8 cellular contexts compared by ENCODE assay signal in genomic region chr7:77799078-77799964, GRCh38. TPM values are rescaled to one million over a fixed set of nuclear protein-coding genes. Genes with fewer than 3 reads are reported as not detected.
DNase-seq lines count a peak whose midpoint lies in the region; ATAC-seq and TF ChIP-seq lines count a peak whose summit lies in the region.

No MANE protein-coding gene starts in this region.

- no peak overlapping the region for H2BK12ac ChIP-seq in trophoblast cell (ENCODE audit: low read length)

- peak overlapping the region; percentile 93 for H4K8ac ChIP-seq in trophoblast cell (ENCODE audit: low read depth, low read length)

- DNase-seq in NCI-H1417 (lab: John Stamatoyannopoulos, UW) (peak; percentile 38 to 87 (median 84)), NCI-H1417 treated with DMSO at 0.1 percent for 48 hours (lab: John Stamatoyannopoulos, UW) (no peak), HK-2 (ENCODE audit: unreplicated experiment) (peak; percentile 39), RPMI8226 (peak; percentile 70), adipocyte (ENCODE audit: low read depth) (peak; percentile 63), cardiac muscle cell (ENCODE audit: low read depth in 1 of 2, low spot score in 1 of 2) (peak; percentile 42 to 70), trophoblast cell (peak; percentile 8 to 39)

- H3K23ac ChIP-seq in trophoblast cell (ENCODE audit: low read length): no peak overlapping the region

- H3K36me3 ChIP-seq in adipocyte (ENCODE audit: control insufficient read depth, insufficient read depth, low read length, severe bottlenecking) (no peaks in the 10 kb centered on the region), cardiac muscle cell (no peaks in the 10 kb centered on the region), trophoblast cell (ENCODE audit: control insufficient read depth in 1 of 2, insufficient read depth in 2 of 2, low read length in 2 of 2) (peaks cover 5 to 7% of the 10 kb centered on the region in 2 experiments)

- peaks cover 12% of the 10 kb centered on the region for H3K79me1 ChIP-seq in trophoblast cell (ENCODE audit: low read length)

- peak overlapping the region; percentile 12 for H4K12ac ChIP-seq in trophoblast cell (ENCODE audit: low read depth, low read length)

- H3K18ac ChIP-seq in trophoblast cell (ENCODE audit: low read length): peak overlapping the region; percentile 31

- peak overlapping the region; percentile 92 for H3K14ac ChIP-seq in trophoblast cell (ENCODE audit: low read length)

- H3K4me3 ChIP-seq in adipocyte (ENCODE audit: low read length) (peak overlapping the region; percentile 97), cardiac muscle cell (peak overlapping the region; percentile 90), trophoblast cell (ENCODE audit: low read depth, low read length) (peak overlapping the region; percentile 88)

- peaks cover 13% of the 10 kb centered on the region for H3K79me2 ChIP-seq in trophoblast cell (ENCODE audit: control insufficient read depth, insufficient read depth, low read length, poor library complexity)

- peak overlapping the region; percentile 24 for H2BK5ac ChIP-seq in trophoblast cell (ENCODE audit: low read depth, low read length, poor library complexity)

- peak overlapping the region; percentile 49 for H2BK120ac ChIP-seq in trophoblast cell (ENCODE audit: insufficient read depth, low read length, poor library complexity)

- H3K4ac ChIP-seq in trophoblast cell (ENCODE audit: low read depth, low read length): peak overlapping the region; percentile 47

- H3K27me3 ChIP-seq in adipocyte (replicated peaks; ENCODE audit: control insufficient read depth, insufficient read depth, low read length) (no peaks in the 10 kb centered on the region), cardiac muscle cell (no peaks in the 10 kb centered on the region), trophoblast cell (ENCODE audit: insufficient read depth, low read length) (no peaks in the 10 kb centered on the region)

- peak overlapping the region; percentile 87 for H4K91ac ChIP-seq in trophoblast cell (ENCODE audit: low read depth, low read length)

- H3K4me2 ChIP-seq in trophoblast cell (ENCODE audit: low read length): peak overlapping the region; percentile 91

- WGBS in trophoblast cell (ENCODE audit: extremely low coverage, insufficient coverage, insufficient read length): no CpG with 5 or more reads among the region's 55 CpGs

- H2AK5ac ChIP-seq in trophoblast cell (ENCODE audit: low read length): peak overlapping the region; percentile 7

- peak overlapping the region; percentile 27 for H2AFZ ChIP-seq in trophoblast cell (ENCODE audit: insufficient read depth, low read length, poor library complexity)

- ATAC-seq in HG03039 (IDR thresholded peaks at IDR 0.05; ENCODE audit: unreplicated experiment): no peak

- H3K9ac ChIP-seq in adipocyte (ENCODE audit: low read length): peak overlapping the region; percentile 87
- H3K9ac ChIP-seq in trophoblast cell (ENCODE audit: low read length): peak overlapping the region; percentile 75

- no peak for TF ChIP-seq CTCF in cardiac muscle cell (IDR thresholded peaks at IDR 0.05; ENCODE audit: low read depth, low read length)

- H3K27ac ChIP-seq in cardiac muscle cell (peak overlapping the region; percentile 85), trophoblast cell (ENCODE audit: low read depth, low read length) (peak overlapping the region; percentile 64)

- no peaks in the 10 kb centered on the region for H3K9me3 ChIP-seq in adipocyte (ENCODE audit: control insufficient read depth, low read length)
- no peaks in the 10 kb centered on the region for H3K9me3 ChIP-seq in cardiac muscle cell (ENCODE audit: low read depth)
- H3K9me3 ChIP-seq in trophoblast cell (ENCODE audit: insufficient read depth, low read depth, low read length): no peaks in the 10 kb centered on the region

- peaks cover 22% of the 10 kb centered on the region for H3K4me1 ChIP-seq in adipocyte (ENCODE audit: control insufficient read depth, insufficient read depth, low read length)
- H3K4me1 ChIP-seq in cardiac muscle cell (ENCODE audit: low read depth): peaks cover 22% of the 10 kb centered on the region
- H3K4me1 ChIP-seq in trophoblast cell (ENCODE audit: control insufficient read depth in 1 of 2, insufficient read depth in 2 of 2, low read length in 2 of 2): no peaks in the 10 kb centered on the region

RNA-seq across cellular contexts. Expression of gene PHTF2, which starts 0.7 kb away (rescaled TPM):
- total RNA-seq in cardiac muscle cell: 27.7 and 36.6 TPM in 2 replicates
- polyA plus RNA-seq in cardiac muscle cell: 28.4 and 49.9 TPM in 2 replicates
- polyA plus RNA-seq in trophoblast cell (2013): 35.9 and 37.1 TPM in 2 replicates

RNA-seq across cellular contexts. Expression of gene TMEM60, which starts 1.1 kb away (rescaled TPM):
- 10.6 and 12.6 TPM in 2 replicates for total RNA-seq in cardiac muscle cell
- polyA plus RNA-seq in cardiac muscle cell: 42.6 and 44.4 TPM in 2 replicates
- polyA plus RNA-seq in trophoblast cell (2013): 18.3 and 19.1 TPM in 2 replicates
